Comparison of ENCODE assay signal across 13 cellular contexts in genomic region chr10:650691-651615, GRCh38. TPM values are rescaled to one million over a fixed set of nuclear protein-coding genes. Genes with fewer than 3 reads are reported as not detected.
A peak's percentile ranks its signal among the peaks of the same experiment; 100 is the strongest.
DNase-seq lines count a peak whose midpoint lies in the region; ATAC-seq and TF ChIP-seq lines count a peak whose summit lies in the region.
"Had no signal": no experiment of that assay in that cellular context is flagged by ENCODE, and none has a peak within 500 bp of the region (broad histone marks: within the 10 kb centered on the region; RNA-seq: fewer than 3 reads in every experiment).

No MANE protein-coding gene starts in this region.

- H3K27ac ChIP-seq in skeletal muscle tissue (ENCODE audit: low read depth, low read length) = peak overlapping the region; percentile 36
- H3K27ac ChIP-seq: SJCRH30 had no signal

- TF ChIP-seq CTCF in Calu3 (IDR thresholded peaks at IDR 0.05; ENCODE audit: unreplicated experiment) = no peak
- TF ChIP-seq CTCF in chondrocyte (IDR thresholded peaks at IDR 0.05) = no peak

- H3K9me3 Mint-ChIP-seq in Calu3 (ENCODE audit: low read depth, unreplicated experiment) = no peaks in the 10 kb centered on the region
- H3K9me3 Mint-ChIP-seq in chondrocyte (ENCODE audit: low read depth) = no peaks in the 10 kb centered on the region
- no peaks in the 10 kb centered on the region for H3K9me3 Mint-ChIP-seq in activated naive CD4-positive, alpha-beta T cell treated with anti-CD3 and anti-CD28 coated beads, Interleukin-2, amount 50 U/mL, for 72 hours
- H3K9me3 Mint-ChIP-seq: activated B cell treated with CpG ODN at 0.5 μM for 24 hours; CD8-positive, alpha-beta T cell had no signal

- DNase-seq in Calu3 (no peak), chondrocyte (ENCODE audit: low spot score) (no peak), left lobe of liver (ENCODE audit: low spot score) (peak; percentile 41)
- no peak for DNase-seq in activated CD4-positive, CD25-positive, alpha-beta regulatory T cell (lab: John Stamatoyannopoulos, UW)
- DNase-seq in effector CD8-positive, alpha-beta T cell (lab: John Stamatoyannopoulos, UW) = no peak
- no peak for DNase-seq in activated naive CD4-positive, alpha-beta T cell treated with anti-CD3 and anti-CD28 coated beads, Interleukin-2, amount 50 U/mL, for 72 hours (ENCODE audit: low spot score in 2 of 2)
- DNase-seq in stimulated activated CD4-positive, alpha-beta T cell treated with anti-CD3 and anti-CD28 coated beads, Interleukin-12 subunit alpha, Interleukin-12 subunit beta, amount 100 ng/mL, for 4 hours = no peak
- DNase-seq: activated B cell treated with CpG ODN at 0.5 μM for 24 hours; CD8-positive, alpha-beta T cell; hypothalamus; SJCRH30 had no signal

- BruUV-seq in Calu3 (replicated peaks; lab: Mats Ljungman, UMichigan) = TSS peak; percentile 61

- H3K4me3 Mint-ChIP-seq in Calu3 (ENCODE audit: low read depth, unreplicated experiment) = peak overlapping the region; percentile 94
- no peak overlapping the region for H3K4me3 Mint-ChIP-seq in chondrocyte (ENCODE audit: unreplicated experiment)
- H3K4me3 Mint-ChIP-seq: activated B cell treated with CpG ODN at 0.5 μM for 24 hours; CD8-positive, alpha-beta T cell had no signal

- H3K27me3 Mint-ChIP-seq in Calu3 (ENCODE audit: unreplicated experiment) = no peaks in the 10 kb centered on the region
- no peaks in the 10 kb centered on the region for H3K27me3 Mint-ChIP-seq in chondrocyte (ENCODE audit: low read depth)

- no peak for ATAC-seq in left lobe of liver
- no peak for ATAC-seq in activated naive CD4-positive, alpha-beta T cell treated with anti-CD3 and anti-CD28 coated beads, Interleukin-2, amount 50 U/mL, for 72 hours
- ATAC-seq: CD8-positive, alpha-beta T cell had no signal

- H3K27me3 ChIP-seq in skeletal muscle tissue (ENCODE audit: control insufficient read depth in 3 of 3, insufficient read depth in 3 of 3, low read length in 3 of 3) = no peaks in the 10 kb centered on the region
- H3K27me3 ChIP-seq: SJCRH30 had no signal

- peaks cover 10% of the 10 kb centered on the region for H3K4me1 Mint-ChIP-seq in Calu3 (ENCODE audit: low read depth, unreplicated experiment)
- H3K4me1 Mint-ChIP-seq in chondrocyte (ENCODE audit: low read depth) = peaks cover 28% of the 10 kb centered on the region
- H3K4me1 Mint-ChIP-seq: activated B cell treated with CpG ODN at 0.5 μM for 24 hours had no signal

- CTCF ChIA-PET in Calu3 (lab: Charles Lee) = no interaction called here

- H3K4me3 ChIP-seq in skeletal muscle tissue (ENCODE audit: low read length in 3 of 3) = peak overlapping the region in 2 of 3 donors; percentile 9 to 52
- H3K4me3 ChIP-seq: mucosa of descending colon, SJCRH30 had no signal

- no peaks in the 10 kb centered on the region for H3K36me3 ChIP-seq in skeletal muscle tissue (ENCODE audit: control insufficient read depth in 3 of 3, insufficient read depth in 3 of 3, low read length in 3 of 3)
- H3K36me3 ChIP-seq: SJCRH30 had no signal

- H3K9ac ChIP-seq in skeletal muscle tissue (ENCODE audit: low read depth in 1 of 3, low read length in 3 of 3) = peak overlapping the region in 2 of 3 donors; percentile 40 to 42

- H3K27ac Mint-ChIP-seq in Calu3 (ENCODE audit: unreplicated experiment) (no peak overlapping the region), chondrocyte (ENCODE audit: unreplicated experiment) (peak overlapping the region; percentile 49)
- no peak overlapping the region for H3K27ac Mint-ChIP-seq in activated naive CD4-positive, alpha-beta T cell treated with anti-CD3 and anti-CD28 coated beads, Interleukin-2, amount 50 U/mL, for 72 hours
- H3K27ac Mint-ChIP-seq: activated B cell treated with CpG ODN at 0.5 μM for 24 hours; CD8-positive, alpha-beta T cell had no signal

- H3K9me3 ChIP-seq in skeletal muscle tissue (ENCODE audit: control insufficient read depth in 3 of 3, low read length in 3 of 3) = no peaks in the 10 kb centered on the region
- H3K9me3 ChIP-seq: mucosa of descending colon, SJCRH30 had no signal

- peaks cover 35% of the 10 kb centered on the region for H3K36me3 Mint-ChIP-seq in Calu3 (ENCODE audit: insufficient read depth, unreplicated experiment)
- H3K36me3 Mint-ChIP-seq in chondrocyte (ENCODE audit: low read depth) = no peaks in the 10 kb centered on the region
- no peaks in the 10 kb centered on the region for H3K36me3 Mint-ChIP-seq in activated naive CD4-positive, alpha-beta T cell treated with anti-CD3 and anti-CD28 coated beads, Interleukin-2, amount 50 U/mL, for 72 hours
- H3K36me3 Mint-ChIP-seq: CD8-positive, alpha-beta T cell had no signal

- intact Hi-C loops in Calu3 (cut with micrococcal nuclease; ENCODE audit: unreplicated experiment) = loop anchor here (2.0 kb wide), 1 partner anchor 140 kb away; no protein-coding TSS in a partner anchor

- peaks cover 21 to 46% (median 31%) of the 10 kb centered on the region in 3 donors for H3K4me1 ChIP-seq in skeletal muscle tissue (ENCODE audit: control insufficient read depth in 3 of 3, insufficient read depth in 3 of 3, low read length in 3 of 3)
- H3K4me1 ChIP-seq: SJCRH30 had no signal

RNA-seq across cellular contexts. Expression of gene DIP2C, which starts 38.5 kb away (rescaled TPM):
- total RNA-seq in Calu3 (2022) (11.0 and 13.2 TPM in 2 replicates), chondrocyte (47.9 to 91.0 TPM (median 48.3 TPM) in 3 replicates), left lobe of liver (13.9 TPM), skeletal muscle tissue (18.8 TPM)
- 1 to 10 TPM in 1 of 2 donors, under 1 TPM in 1; 0.55 to 1.7 TPM for total RNA-seq in activated naive CD4-positive, alpha-beta T cell treated with anti-CD3 and anti-CD28 coated beads, Interleukin-2, amount 50 U/mL, for 72 hours
